Comparison of ENCODE assay signal across 7 cellular contexts in the genomic region with DNA sequence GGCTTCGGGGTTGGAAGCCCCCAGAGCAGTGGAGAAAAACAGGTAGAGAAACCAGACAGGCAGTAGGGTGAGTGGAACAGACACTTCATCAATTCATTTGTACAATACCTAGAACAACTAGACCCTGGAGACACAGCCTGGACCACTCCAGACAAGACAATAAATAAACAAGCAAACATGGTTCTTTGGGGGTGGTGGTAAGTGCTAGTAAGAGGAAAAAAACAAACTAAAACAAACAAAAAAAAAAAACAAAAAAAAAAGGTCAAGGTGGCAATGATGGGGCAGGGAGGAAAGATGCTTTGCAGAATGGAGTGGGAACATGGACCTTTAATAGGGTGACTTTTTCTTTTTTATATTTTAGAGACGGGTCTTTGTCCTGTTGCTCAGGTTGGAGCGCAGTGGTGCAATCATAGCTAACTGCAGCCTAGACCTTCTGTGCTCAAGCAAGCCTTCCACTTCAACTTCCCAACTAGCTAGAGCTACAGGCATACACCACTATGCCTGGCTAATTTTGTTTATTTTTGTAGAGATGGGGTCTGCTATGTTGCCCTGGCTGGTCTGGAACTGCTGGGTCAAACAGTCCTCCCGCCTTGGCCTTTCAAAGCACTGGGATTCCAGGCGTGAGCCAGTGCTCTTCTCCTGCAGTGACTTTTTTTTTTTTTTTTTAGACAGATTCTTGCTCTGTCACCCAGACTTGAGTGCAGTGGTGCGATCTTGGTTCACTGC. TPM values are rescaled to one million over a fixed set of nuclear protein-coding genes. Genes with fewer than 3 reads are reported as not detected.
DNase-seq lines count a peak whose midpoint lies in the region; ATAC-seq, FAIRE-seq and TF ChIP-seq lines count a peak whose summit lies in the region.

No MANE protein-coding gene starts in this region.

- H3K9me3 ChIP-seq in HAP-1 (no peaks in the 10 kb centered on the region; the same call in 1 of the 2 replicates), spleen (no peaks in the 10 kb centered on the region)

- TF ChIP-seq POLR2A in spleen (IDR thresholded peaks at IDR 0.05) (no peak), GM12892 (IDR thresholded peaks at IDR 0.05; ENCODE audit: low read depth, low read length) (no peak)

- peak overlapping the region; percentile 94 for H3K27ac Mint-ChIP-seq in T-helper 2 cell treated with Interferon-gamma antibody and Interleukin-4, amounts not matched to agents 5 μg/mL and 100 μg/mL, for 36 hours
- peak overlapping the region; percentile 38 for H3K27ac Mint-ChIP-seq in glutamatergic neuron (ENCODE audit: unreplicated experiment)

- H3K36me3 Mint-ChIP-seq in T-helper 2 cell treated with Interferon-gamma antibody and Interleukin-4, amounts not matched to agents 5 μg/mL and 100 μg/mL, for 36 hours (ENCODE audit: low read depth): peaks cover 15% of the 10 kb centered on the region
- H3K36me3 Mint-ChIP-seq in glutamatergic neuron (ENCODE audit: unreplicated experiment): no peaks in the 10 kb centered on the region

- DNase-seq in HAP-1 (ENCODE audit: low spot score in 2 of 2) (no peak), glutamatergic neuron (no peak), spleen (no peak), GM12892 (ENCODE audit: insufficient read length) (no peak)
- no peak for DNase-seq in T-helper 2 cell treated with Interferon-gamma antibody and Interleukin-4, amounts not matched to agents 5 μg/mL and 100 μg/mL, for 36 hours (ENCODE audit: low spot score)
- no peak for DNase-seq in activated CD4-positive, CD25-positive, alpha-beta regulatory T cell treated with anti-CD3 and anti-CD28 coated beads, Interleukin-2, amount 50 U/mL, for 72 hours

- peaks cover 29% of the 10 kb centered on the region for H3K4me1 Mint-ChIP-seq in T-helper 2 cell treated with Interferon-gamma antibody and Interleukin-4, amounts not matched to agents 5 μg/mL and 100 μg/mL, for 36 hours (ENCODE audit: low read depth)
- peaks cover 20% of the 10 kb centered on the region for H3K4me1 Mint-ChIP-seq in glutamatergic neuron (ENCODE audit: low read depth, unreplicated experiment)

- H3K27ac ChIP-seq in spleen: peak overlapping the region; percentile 97 to 100 (median 100)

- in situ Hi-C loops in HAP-1 (cut with MboI; ENCODE audit: low sequenced_read_pairs): no loop called here

- intact Hi-C loops in spleen (cut with DNase I; ENCODE audit: low total_unique reads): no loop called here

- no peak for ATAC-seq in GM18873 (IDR thresholded peaks at IDR 0.05; ENCODE audit: low FRiP score, unreplicated experiment)

- FAIRE-seq in GM12892 (lab: Jason Lieb, UNC): no peak

- H3K27me3 ChIP-seq in HAP-1 (ENCODE audit: low read depth) (no peaks in the 10 kb centered on the region), spleen (replicated peaks in 1 of 7) (peaks cover 0 to 5% (median 0%) of the 10 kb centered on the region in 7 donors)

- no peak for TF ChIP-seq CTCF in glutamatergic neuron (IDR thresholded peaks at IDR 0.05; ENCODE audit: partially characterized antibody, unreplicated experiment)
- TF ChIP-seq CTCF in spleen (IDR thresholded peaks at IDR 0.05 in 8 of 11, conservative IDR thresholded peaks at IDR 0.05 in 3 of 11): no peak

- peaks cover 18% of the 10 kb centered on the region for H3K36me3 ChIP-seq in HAP-1 (replicated peaks)
- H3K36me3 ChIP-seq in spleen: peaks cover 0 to 26% (median 3%) of the 10 kb centered on the region in 6 donors

- H3K27me3 Mint-ChIP-seq in T-helper 2 cell treated with Interferon-gamma antibody and Interleukin-4, amounts not matched to agents 5 μg/mL and 100 μg/mL, for 36 hours (ENCODE audit: low read depth): no peaks in the 10 kb centered on the region
- H3K27me3 Mint-ChIP-seq in glutamatergic neuron (ENCODE audit: unreplicated experiment): peaks cover 9% of the 10 kb centered on the region

- H3K4me3 ChIP-seq in HAP-1: peak overlapping the region; percentile 59
- peak overlapping the region in 7 of 8 donors; percentile 77 to 96 (median 88) for H3K4me3 ChIP-seq in spleen

- H3K4me3 Mint-ChIP-seq in T-helper 2 cell treated with Interferon-gamma antibody and Interleukin-4, amounts not matched to agents 5 μg/mL and 100 μg/mL, for 36 hours: peak overlapping the region; percentile 79
- H3K4me3 Mint-ChIP-seq in glutamatergic neuron (ENCODE audit: unreplicated experiment): peak overlapping the region; percentile 76

- peaks cover 13% of the 10 kb centered on the region for H3K4me1 ChIP-seq in HAP-1
- H3K4me1 ChIP-seq in spleen: peaks cover 13 to 53% (median 44%) of the 10 kb centered on the region in 6 donors

- WGBS in spleen, 5 donors: 60 to 66% (median 64%) methylated on average over 6 of the region's 6 CpGs

- no peaks in the 10 kb centered on the region for H3K9me3 Mint-ChIP-seq in T-helper 2 cell treated with Interferon-gamma antibody and Interleukin-4, amounts not matched to agents 5 μg/mL and 100 μg/mL, for 36 hours
- peaks cover 18% of the 10 kb centered on the region for H3K9me3 Mint-ChIP-seq in glutamatergic neuron (ENCODE audit: unreplicated experiment)

RNA-seq across cellular contexts. Expression of a gene that starts 3.1 kb away (rescaled TPM):
- total RNA-seq in glutamatergic neuron (ENCODE audit: unreplicated experiment) (24.9 TPM), spleen (100 to 1,000 TPM; 102 to 363 (median 189) TPM)
- 100 to 1,000 TPM in 1 of 3 donors, 10 to 100 TPM in 2; 57.5 to 118 (median 64.0) TPM for polyA plus RNA-seq in spleen
- 11.9 TPM for polyA plus RNA-seq in GM12892 (2012; ENCODE audit: missing spikeins)

RNA-seq across cellular contexts. Expression of a gene that starts 7.2 kb away (rescaled TPM):
- total RNA-seq in glutamatergic neuron (ENCODE audit: unreplicated experiment) (671 TPM), spleen (100 to 1,000 TPM in 6 of 7 donors, 10 to 100 TPM in 1; 97.9 to 203 (median 140) TPM)
- polyA plus RNA-seq in spleen: 100 to 1,000 TPM in 2 of 3 donors, 10 to 100 TPM in 1; 78.3 to 123 (median 108) TPM
- 219 TPM for polyA plus RNA-seq in GM12892 (2012; ENCODE audit: missing spikeins)

RNA-seq across cellular contexts. Expression of a gene that starts 7.5 kb away (rescaled TPM):
- 14.4 TPM for total RNA-seq in glutamatergic neuron (ENCODE audit: unreplicated experiment)
- total RNA-seq in spleen: 1 to 10 TPM in 4 of 7 donors, not detected in 3; 1.1 to 4.8 (median 3.4) TPM
- 1 to 10 TPM; 5.2 to 9.1 (median 5.7) TPM for polyA plus RNA-seq in spleen
- polyA plus RNA-seq in GM12892 (2012; ENCODE audit: missing spikeins): 16.1 TPM

RNA-seq across cellular contexts. Expression of a gene that starts 12.0 kb away (rescaled TPM):
- 16.7 TPM for total RNA-seq in glutamatergic neuron (ENCODE audit: unreplicated experiment)
- 10 to 100 TPM in 6 of 7 donors, 1 to 10 TPM in 1; 9.8 to 15.9 (median 11.7) TPM for total RNA-seq in spleen
- polyA plus RNA-seq in spleen: 10 to 100 TPM in 2 of 3 donors, 1 to 10 TPM in 1; 4.4 to 12.2 (median 11.4) TPM
- polyA plus RNA-seq in GM12892 (2012; ENCODE audit: missing spikeins): 33.0 TPM

RNA-seq across cellular contexts. Expression of a gene that starts 19.0 kb away (rescaled TPM):
- total RNA-seq in glutamatergic neuron (ENCODE audit: unreplicated experiment) (40.1 TPM), spleen (10 to 100 TPM; 14.8 to 27.4 (median 25.2) TPM)
- polyA plus RNA-seq in spleen: 10 to 100 TPM in 2 of 3 donors, 1 to 10 TPM in 1; 7.1 to 24.3 (median 20.5) TPM
- 10.7 TPM for polyA plus RNA-seq in GM12892 (2012; ENCODE audit: missing spikeins)
